ENCODE assay signal across 15 cellular contexts in the genomic region with DNA sequence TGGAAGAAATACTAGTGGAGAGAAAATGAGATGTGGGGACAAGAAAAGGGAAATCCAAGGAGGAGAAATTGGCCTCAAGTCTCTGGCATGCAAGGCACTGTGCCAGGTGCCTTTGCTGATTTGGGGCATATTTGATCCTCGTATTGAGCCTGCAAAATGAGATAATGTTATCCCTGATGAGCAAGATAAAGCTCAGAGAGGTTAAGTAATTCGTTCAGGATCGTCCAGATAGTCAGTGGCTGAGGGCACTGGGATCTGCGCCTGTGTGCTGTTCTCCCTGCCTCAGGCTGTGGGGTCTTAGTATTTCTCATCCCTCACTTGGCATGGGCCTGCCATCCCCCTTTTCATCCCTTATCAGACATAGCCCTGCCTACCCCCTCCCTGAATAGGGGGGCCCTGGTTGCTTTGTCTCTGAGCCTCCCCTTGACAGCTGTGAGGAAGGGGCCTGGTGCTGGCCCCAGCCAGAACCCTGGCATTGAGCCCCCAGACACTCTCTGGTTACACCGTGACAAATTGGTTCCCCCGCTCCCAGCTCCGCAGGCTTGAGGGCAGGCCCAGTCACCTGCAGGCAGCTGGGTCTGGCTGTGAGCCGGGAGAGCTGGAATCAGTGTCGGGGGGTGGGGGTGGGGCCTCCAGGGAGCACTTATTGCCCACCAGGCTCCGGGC.
DNase-seq lines count a peak whose midpoint lies in the region; ATAC-seq, FAIRE-seq and TF ChIP-seq lines count a peak whose summit lies in the region.
"Had no signal": no experiment of that assay in that cellular context is flagged by ENCODE, and none has a peak within 500 bp of the region (broad histone marks: within the 10 kb centered on the region; RNA-seq: fewer than 3 reads in every experiment).

No MANE protein-coding gene starts in this region.

- H3K4me3 ChIP-seq in astrocyte of the cerebellum (ENCODE audit: low read depth, low read length) (no peak overlapping the region), neuronal stem cell (ENCODE audit: low read length in 2 of 2) (no peak overlapping the region)
- H3K4me3 ChIP-seq: BLaER1, GM12878, HAP-1 had no signal

- no peaks in the 10 kb centered on the region for H3K79me1 ChIP-seq in neuronal stem cell (ENCODE audit: low read depth, low read length)

- no peak overlapping the region for H3K4me2 ChIP-seq in neuronal stem cell (ENCODE audit: insufficient read depth, low read length, poor library complexity, severe bottlenecking)
- H3K4me2 ChIP-seq: BLaER1 had no signal

- no peak overlapping the region for H2AFZ ChIP-seq in neuronal stem cell (ENCODE audit: low read length)

- no CpG with 5 or more reads among the region's 10 CpGs for WGBS in neuronal stem cell (ENCODE audit: extremely low coverage in 2 of 2, insufficient read length in 2 of 2, insufficient replicate concordance in 1 of 2), 2 donors

- H2BK12ac ChIP-seq in neuronal stem cell (ENCODE audit: low read length) = no peak overlapping the region

- peak overlapping the region; percentile 29 for H2AK5ac ChIP-seq in neuronal stem cell (ENCODE audit: low read depth, low read length)

- H3K23ac ChIP-seq in neuronal stem cell (ENCODE audit: low read depth, low read length, poor library complexity) = no peak overlapping the region

- no peak for FAIRE-seq in GM12892 (lab: Jason Lieb, UNC)
- FAIRE-seq: GM12878 had no signal

- H3K4me1 ChIP-seq in neuronal stem cell (ENCODE audit: control insufficient read depth in 2 of 2, insufficient read depth in 1 of 2, low read depth in 1 of 2, low read length in 2 of 2) = peaks cover 0 to 11% of the 10 kb centered on the region in 2 donors
- H3K4me1 ChIP-seq: BLaER1, Caco-2, HAP-1 had no signal

- no peak for TF ChIP-seq CTCF in astrocyte of the cerebellum (IDR thresholded peaks at IDR 0.05; ENCODE audit: low read depth, low read length, missing control alignments)

- DNase-seq in DMS 273 (lab: John Stamatoyannopoulos, UW; ENCODE audit: unreplicated experiment) = peak; percentile 40
- no peak for DNase-seq in DMS 273 treated with DMSO at 0.1 percent for 48 hours (lab: John Stamatoyannopoulos, UW)
- peak; percentile 54 for DNase-seq in NCI-H1092 (lab: John Stamatoyannopoulos, UW)
- DNase-seq in astrocyte of the cerebellum (ENCODE audit: low read depth) = peak; percentile 9
- no peak for DNase-seq in neuronal stem cell (ENCODE audit: low spot score)
- no peak for DNase-seq in GM12892 (ENCODE audit: insufficient read length)
- no peak for DNase-seq in NCI-H187 (lab: John Stamatoyannopoulos, UW)
- DNase-seq: Caco-2; CD8-positive, alpha-beta memory T cell; GOT3 had no signal

- H3K18ac ChIP-seq in neuronal stem cell (ENCODE audit: low read length) = no peak overlapping the region

- H3K4ac ChIP-seq in neuronal stem cell (ENCODE audit: low read length) = no peak overlapping the region

- peak overlapping the region; percentile 22 for H2BK120ac ChIP-seq in neuronal stem cell (ENCODE audit: low read depth, low read length)

- no peaks in the 10 kb centered on the region for H3K9me3 ChIP-seq in neuronal stem cell (replicated peaks in 1 of 2; ENCODE audit: control insufficient read depth in 2 of 2, insufficient read depth in 1 of 2, low read depth in 1 of 2, low read length in 2 of 2)
- H3K9me3 ChIP-seq: BLaER1, Caco-2, HAP-1 had no signal

- peaks cover 0 to 45% (median 0%) of the 10 kb centered on the region in 3 experiments for H3K27me3 ChIP-seq in neuronal stem cell (ENCODE audit: control insufficient read depth in 3 of 3, insufficient read depth in 3 of 3, low read depth in 1 of 3, low read length in 3 of 3)
- H3K27me3 ChIP-seq: BLaER1 had no signal

- H3K14ac ChIP-seq in neuronal stem cell (ENCODE audit: low read length) = no peak overlapping the region

- in situ Hi-C loops in astrocyte of the cerebellum (cut with HindIII; ENCODE audit: low sequenced_read_pairs) = no loop called here

- H4K8ac ChIP-seq in neuronal stem cell (ENCODE audit: low read depth, low read length) = no peak overlapping the region

- no peak overlapping the region for H4K91ac ChIP-seq in neuronal stem cell (ENCODE audit: low read depth, low read length, poor library complexity)

- H3K9ac ChIP-seq in neuronal stem cell (ENCODE audit: low read depth, low read length, poor library complexity) = peak overlapping the region; percentile 9
- H3K9ac ChIP-seq: BLaER1 had no signal

- ATAC-seq in GM18861 (IDR thresholded peaks at IDR 0.05; ENCODE audit: unreplicated experiment) = no peak
- ATAC-seq: GM12878 had no signal

- TF ChIP-seq POLR2A in GM12892 (IDR thresholded peaks at IDR 0.05; ENCODE audit: low read depth, low read length) = no peak

- H2BK15ac ChIP-seq in neuronal stem cell (ENCODE audit: low read length) = no peak overlapping the region

- H3K27ac ChIP-seq in neuronal stem cell (replicated peaks; ENCODE audit: low read length) = no peak overlapping the region
- H3K27ac ChIP-seq: 22Rv1, BLaER1 had no signal

- H2BK5ac ChIP-seq in neuronal stem cell (ENCODE audit: low read length) = no peak overlapping the region

- H3K36me3 ChIP-seq in neuronal stem cell (replicated peaks in 1 of 2; ENCODE audit: control insufficient read depth in 2 of 2, insufficient read depth in 2 of 2, low read length in 2 of 2) = no peaks in the 10 kb centered on the region
- H3K36me3 ChIP-seq: BLaER1, HAP-1 had no signal

Comparison
In these comparisons a context has a peak if more than half of its experiments do, and no peak if none do; other contexts are left out.
1. DNase-seq: peak in DMS 273 (single experiment), NCI-H1092 (single experiment) and astrocyte of the cerebellum (single experiment); none in DMS 273 treated with DMSO at 0.1 percent for 48 hours (single experiment), neuronal stem cell (single experiment), GM12892 (single experiment) and NCI-H187 (0 of 2).